In the genomic region with DNA sequence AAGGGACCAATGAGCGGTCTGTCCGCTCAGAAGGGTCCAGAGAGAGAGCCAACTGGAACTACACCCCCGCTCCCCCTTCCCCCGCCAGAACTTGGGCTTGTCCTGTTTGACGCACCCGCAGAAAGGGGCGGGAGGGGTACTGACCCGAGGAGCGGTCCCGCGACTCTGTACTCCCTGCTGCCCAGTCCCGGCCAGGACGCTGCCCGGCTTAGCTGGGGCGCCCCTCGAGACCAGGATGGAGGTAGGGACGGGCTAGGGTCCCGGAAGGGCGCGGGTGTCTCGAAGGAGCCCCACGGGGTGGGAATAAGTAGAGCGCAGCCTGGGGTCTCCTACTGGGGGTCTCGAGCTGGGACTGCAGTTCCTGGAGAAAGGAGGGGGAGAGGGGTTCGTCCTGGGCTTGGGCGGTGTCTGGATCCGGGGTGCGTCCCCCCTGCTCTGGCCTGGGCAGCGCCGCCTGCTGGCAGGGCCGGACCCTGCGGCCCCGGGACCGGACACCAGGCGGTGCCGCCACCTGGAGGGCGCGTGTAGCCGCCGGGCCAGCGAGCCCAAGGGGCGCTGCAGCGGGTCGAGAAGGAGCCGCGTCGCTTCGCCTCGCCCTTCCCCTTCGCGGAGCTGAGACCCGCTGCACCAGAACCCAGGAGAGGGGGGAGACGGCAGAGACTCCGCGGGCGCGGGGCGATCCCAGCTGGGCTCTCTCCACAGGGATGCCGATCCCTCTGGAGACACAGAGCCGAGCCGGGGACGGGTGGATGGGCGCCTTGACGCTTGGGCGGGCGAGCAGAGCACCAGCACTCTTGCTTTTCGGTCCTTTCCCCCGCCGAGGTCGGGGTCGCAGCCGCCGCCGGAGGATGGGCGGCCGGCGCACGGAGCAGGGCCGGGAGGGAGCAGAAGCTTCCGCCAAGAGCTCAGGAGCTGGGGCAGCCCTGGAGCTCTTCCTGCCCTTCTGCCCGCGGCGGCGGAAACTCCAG, we compare ENCODE assay signal across 1 cellular context.
TF ChIP-seq lines count a peak whose summit lies in the region.

No MANE protein-coding gene starts in this region.

TF ChIP-seq in HEK293, 187 proteins besides CTCF, POLR2A, EP300 and RAD21 (continued from another document and continues in another):
- TF ChIP-seq, protein P1, sequence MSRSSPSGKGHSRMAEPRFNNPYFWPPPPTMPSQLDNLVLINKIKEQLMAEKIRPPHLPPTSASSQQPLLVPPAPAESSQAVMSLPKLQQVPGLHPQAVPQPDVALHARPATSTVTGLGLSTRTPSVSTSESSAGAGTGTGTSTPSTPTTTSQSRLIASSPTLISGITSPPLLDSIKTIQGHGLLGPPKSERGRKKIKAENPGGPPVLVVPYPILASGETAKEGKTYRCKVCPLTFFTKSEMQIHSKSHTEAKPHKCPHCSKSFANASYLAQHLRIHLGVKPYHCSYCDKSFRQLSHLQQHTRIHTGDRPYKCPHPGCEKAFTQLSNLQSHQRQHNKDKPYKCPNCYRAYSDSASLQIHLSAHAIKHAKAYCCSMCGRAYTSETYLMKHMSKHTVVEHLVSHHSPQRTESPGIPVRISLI (tag by site-specific recombination; IDR thresholded peaks at IDR 0.05): no peak
- no peak for TF ChIP-seq ZNF16 (tag by site-specific recombination; IDR thresholded peaks at IDR 0.05; ENCODE audit: low read depth)
- TF ChIP-seq ZSCAN16 (tag by site-specific recombination; IDR thresholded peaks at IDR 0.05): 0 out of 2 replicates have a peak, but pooled peaks have one; percentile 17
- TF ChIP-seq ZSCAN23 (tag by site-specific recombination; IDR thresholded peaks at IDR 0.05): no peak; the same call in 1 of the 2 replicates
- TF ChIP-seq ZNF660 (tag by site-specific recombination; IDR thresholded peaks at IDR 0.05): peak; percentile 97
- TF ChIP-seq, protein P2, sequence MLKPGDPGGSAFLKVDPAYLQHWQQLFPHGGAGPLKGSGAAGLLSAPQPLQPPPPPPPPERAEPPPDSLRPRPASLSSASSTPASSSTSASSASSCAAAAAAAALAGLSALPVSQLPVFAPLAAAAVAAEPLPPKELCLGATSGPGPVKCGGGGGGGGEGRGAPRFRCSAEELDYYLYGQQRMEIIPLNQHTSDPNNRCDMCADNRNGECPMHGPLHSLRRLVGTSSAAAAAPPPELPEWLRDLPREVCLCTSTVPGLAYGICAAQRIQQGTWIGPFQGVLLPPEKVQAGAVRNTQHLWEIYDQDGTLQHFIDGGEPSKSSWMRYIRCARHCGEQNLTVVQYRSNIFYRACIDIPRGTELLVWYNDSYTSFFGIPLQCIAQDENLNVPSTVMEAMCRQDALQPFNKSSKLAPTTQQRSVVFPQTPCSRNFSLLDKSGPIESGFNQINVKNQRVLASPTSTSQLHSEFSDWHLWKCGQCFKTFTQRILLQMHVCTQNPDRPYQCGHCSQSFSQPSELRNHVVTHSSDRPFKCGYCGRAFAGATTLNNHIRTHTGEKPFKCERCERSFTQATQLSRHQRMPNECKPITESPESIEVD (tag by site-specific recombination; IDR thresholded peaks at IDR 0.05): no peak
- TF ChIP-seq OVOL3 (tag by site-specific recombination; IDR thresholded peaks at IDR 0.05): no peak
- no peak for TF ChIP-seq ZNF354C (tag by site-specific recombination; IDR thresholded peaks at IDR 0.05; ENCODE audit: borderline replicate concordance, low read depth)
- no peak for TF ChIP-seq ZNF560 (tag by site-specific recombination; IDR thresholded peaks at IDR 0.05; ENCODE audit: borderline replicate concordance)
- TF ChIP-seq, protein P3, sequence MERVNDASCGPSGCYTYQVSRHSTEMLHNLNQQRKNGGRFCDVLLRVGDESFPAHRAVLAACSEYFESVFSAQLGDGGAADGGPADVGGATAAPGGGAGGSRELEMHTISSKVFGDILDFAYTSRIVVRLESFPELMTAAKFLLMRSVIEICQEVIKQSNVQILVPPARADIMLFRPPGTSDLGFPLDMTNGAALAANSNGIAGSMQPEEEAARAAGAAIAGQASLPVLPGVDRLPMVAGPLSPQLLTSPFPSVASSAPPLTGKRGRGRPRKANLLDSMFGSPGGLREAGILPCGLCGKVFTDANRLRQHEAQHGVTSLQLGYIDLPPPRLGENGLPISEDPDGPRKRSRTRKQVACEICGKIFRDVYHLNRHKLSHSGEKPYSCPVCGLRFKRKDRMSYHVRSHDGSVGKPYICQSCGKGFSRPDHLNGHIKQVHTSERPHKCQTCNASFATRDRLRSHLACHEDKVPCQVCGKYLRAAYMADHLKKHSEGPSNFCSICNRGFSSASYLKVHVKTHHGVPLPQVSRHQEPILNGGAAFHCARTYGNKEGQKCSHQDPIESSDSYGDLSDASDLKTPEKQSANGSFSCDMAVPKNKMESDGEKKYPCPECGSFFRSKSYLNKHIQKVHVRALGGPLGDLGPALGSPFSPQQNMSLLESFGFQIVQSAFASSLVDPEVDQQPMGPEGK (tag by site-specific recombination; IDR thresholded peaks at IDR 0.05): peak; percentile 84
- peak; percentile 42 for TF ChIP-seq ZFP69B (tag by site-specific recombination; IDR thresholded peaks at IDR 0.05)
- TF ChIP-seq ZNF670 (tag by site-specific recombination; IDR thresholded peaks at IDR 0.05; ENCODE audit: low read depth): no peak
- TF ChIP-seq ZNF140 (tag by site-specific recombination; IDR thresholded peaks at IDR 0.05): no peak
- no peak for TF ChIP-seq ZNF792 (tag by site-specific recombination; IDR thresholded peaks at IDR 0.05)
- TF ChIP-seq, protein P4, sequence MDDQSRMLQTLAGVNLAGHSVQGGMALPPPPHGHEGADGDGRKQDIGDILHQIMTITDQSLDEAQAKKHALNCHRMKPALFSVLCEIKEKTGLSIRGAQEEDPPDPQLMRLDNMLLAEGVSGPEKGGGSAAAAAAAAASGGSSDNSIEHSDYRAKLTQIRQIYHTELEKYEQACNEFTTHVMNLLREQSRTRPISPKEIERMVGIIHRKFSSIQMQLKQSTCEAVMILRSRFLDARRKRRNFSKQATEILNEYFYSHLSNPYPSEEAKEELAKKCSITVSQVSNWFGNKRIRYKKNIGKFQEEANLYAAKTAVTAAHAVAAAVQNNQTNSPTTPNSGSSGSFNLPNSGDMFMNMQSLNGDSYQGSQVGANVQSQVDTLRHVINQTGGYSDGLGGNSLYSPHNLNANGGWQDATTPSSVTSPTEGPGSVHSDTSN (CRISPR knock-in tag; IDR thresholded peaks at IDR 0.05): peak; percentile 40; the same call in 1 of the 2 replicates
- TF ChIP-seq, protein P5, sequence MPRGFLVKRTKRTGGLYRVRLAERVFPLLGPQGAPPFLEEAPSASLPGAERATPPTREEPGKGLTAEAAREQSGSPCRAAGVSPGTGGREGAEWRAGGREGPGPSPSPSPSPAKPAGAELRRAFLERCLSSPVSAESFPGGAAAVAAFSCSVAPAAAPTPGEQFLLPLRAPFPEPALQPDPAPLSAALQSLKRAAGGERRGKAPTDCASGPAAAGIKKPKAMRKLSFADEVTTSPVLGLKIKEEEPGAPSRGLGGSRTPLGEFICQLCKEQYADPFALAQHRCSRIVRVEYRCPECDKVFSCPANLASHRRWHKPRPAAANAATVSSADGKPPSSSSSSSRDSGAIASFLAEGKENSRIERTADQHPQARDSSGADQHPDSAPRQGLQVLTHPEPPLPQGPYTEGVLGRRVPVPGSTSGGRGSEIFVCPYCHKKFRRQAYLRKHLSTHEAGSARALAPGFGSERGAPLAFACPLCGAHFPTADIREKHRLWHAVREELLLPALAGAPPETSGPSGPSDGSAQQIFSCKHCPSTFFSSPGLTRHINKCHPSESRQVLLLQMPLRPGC (tag by site-specific recombination; IDR thresholded peaks at IDR 0.05): no peak; the same call in 1 of the 2 replicates
- TF ChIP-seq, protein P6, sequence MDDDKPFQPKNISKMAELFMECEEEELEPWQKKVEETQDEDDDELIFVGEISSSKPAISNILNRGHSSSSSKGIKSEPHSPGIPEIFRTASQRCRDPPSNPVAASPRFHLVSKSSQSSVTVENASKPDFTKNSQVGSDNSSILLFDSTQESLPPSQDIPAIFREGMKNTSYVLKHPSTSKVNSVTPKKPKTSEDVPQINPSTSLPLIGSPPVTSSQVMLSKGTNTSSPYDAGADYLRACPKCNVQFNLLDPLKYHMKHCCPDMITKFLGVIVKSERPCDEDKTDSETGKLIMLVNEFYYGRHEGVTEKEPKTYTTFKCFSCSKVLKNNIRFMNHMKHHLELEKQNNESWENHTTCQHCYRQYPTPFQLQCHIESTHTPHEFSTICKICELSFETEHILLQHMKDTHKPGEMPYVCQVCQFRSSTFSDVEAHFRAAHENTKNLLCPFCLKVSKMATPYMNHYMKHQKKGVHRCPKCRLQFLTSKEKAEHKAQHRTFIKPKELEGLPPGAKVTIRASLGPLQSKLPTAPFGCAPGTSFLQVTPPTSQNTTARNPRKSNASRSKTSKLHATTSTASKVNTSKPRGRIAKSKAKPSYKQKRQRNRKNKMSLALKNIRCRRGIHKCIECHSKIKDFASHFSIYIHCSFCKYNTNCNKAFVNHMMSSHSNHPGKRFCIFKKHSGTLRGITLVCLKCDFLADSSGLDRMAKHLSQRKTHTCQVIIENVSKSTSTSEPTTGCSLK (tag by site-specific recombination; IDR thresholded peaks at IDR 0.05): no peak
- TF ChIP-seq ZNF707 (tag by site-specific recombination; IDR thresholded peaks at IDR 0.05): no peak
- no peak for TF ChIP-seq BCL11B (tag by site-specific recombination; IDR thresholded peaks at IDR 0.05; ENCODE audit: low read depth)
- TF ChIP-seq, protein P7, sequence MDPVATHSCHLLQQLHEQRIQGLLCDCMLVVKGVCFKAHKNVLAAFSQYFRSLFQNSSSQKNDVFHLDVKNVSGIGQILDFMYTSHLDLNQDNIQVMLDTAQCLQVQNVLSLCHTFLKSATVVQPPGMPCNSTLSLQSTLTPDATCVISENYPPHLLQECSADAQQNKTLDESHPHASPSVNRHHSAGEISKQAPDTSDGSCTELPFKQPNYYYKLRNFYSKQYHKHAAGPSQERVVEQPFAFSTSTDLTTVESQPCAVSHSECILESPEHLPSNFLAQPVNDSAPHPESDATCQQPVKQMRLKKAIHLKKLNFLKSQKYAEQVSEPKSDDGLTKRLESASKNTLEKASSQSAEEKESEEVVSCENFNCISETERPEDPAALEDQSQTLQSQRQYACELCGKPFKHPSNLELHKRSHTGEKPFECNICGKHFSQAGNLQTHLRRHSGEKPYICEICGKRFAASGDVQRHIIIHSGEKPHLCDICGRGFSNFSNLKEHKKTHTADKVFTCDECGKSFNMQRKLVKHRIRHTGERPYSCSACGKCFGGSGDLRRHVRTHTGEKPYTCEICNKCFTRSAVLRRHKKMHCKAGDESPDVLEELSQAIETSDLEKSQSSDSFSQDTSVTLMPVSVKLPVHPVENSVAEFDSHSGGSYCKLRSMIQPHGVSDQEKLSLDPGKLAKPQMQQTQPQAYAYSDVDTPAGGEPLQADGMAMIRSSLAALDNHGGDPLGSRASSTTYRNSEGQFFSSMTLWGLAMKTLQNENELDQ (tag by site-specific recombination; IDR thresholded peaks at IDR 0.05; ENCODE audit: low read depth): no peak
- TF ChIP-seq ZNF248 (tag by site-specific recombination; IDR thresholded peaks at IDR 0.05): no peak
- TF ChIP-seq ZNF626 (tag by site-specific recombination; IDR thresholded peaks at IDR 0.05): no peak
- no peak for TF ChIP-seq ZFP37 (tag by site-specific recombination; IDR thresholded peaks at IDR 0.05)
- TF ChIP-seq ZNF549 (tag by site-specific recombination; IDR thresholded peaks at IDR 0.05): no peak
- peak; percentile 88 for TF ChIP-seq GLIS2 (tag by site-specific recombination; IDR thresholded peaks at IDR 0.05)
- no peak for TF ChIP-seq ZNF114 (tag by site-specific recombination; IDR thresholded peaks at IDR 0.05)
- no peak for TF ChIP-seq ZNF830 (tag by site-specific recombination; IDR thresholded peaks at IDR 0.05; ENCODE audit: low read depth)
- no peak for TF ChIP-seq ZNF394 (tag by site-specific recombination; IDR thresholded peaks at IDR 0.05; ENCODE audit: borderline replicate concordance)
- TF ChIP-seq ZNF174 (tag by site-specific recombination; IDR thresholded peaks at IDR 0.05): no peak
- no peak for TF ChIP-seq ZNF202 (tag by site-specific recombination; IDR thresholded peaks at IDR 0.05; ENCODE audit: borderline replicate concordance)
- TF ChIP-seq ZNF302 (tag by site-specific recombination; IDR thresholded peaks at IDR 0.05; ENCODE audit: low read depth): no peak
- TF ChIP-seq ZNF292 (tag by site-specific recombination; IDR thresholded peaks at IDR 0.05; ENCODE audit: borderline replicate concordance, low read depth): no peak
- TF ChIP-seq ZNF837 (tag by site-specific recombination; IDR thresholded peaks at IDR 0.05): no peak
- no peak for TF ChIP-seq ZNF555 (tag by site-specific recombination; conservative IDR thresholded peaks at IDR 0.05)
- no peak for TF ChIP-seq ZFP3 (tag by site-specific recombination; IDR thresholded peaks at IDR 0.05; ENCODE audit: low read depth)
- peak; percentile 63; the same call in 1 of the 2 replicates for TF ChIP-seq ZNF184 (tag by site-specific recombination; IDR thresholded peaks at IDR 0.05)
- TF ChIP-seq, protein P8, sequence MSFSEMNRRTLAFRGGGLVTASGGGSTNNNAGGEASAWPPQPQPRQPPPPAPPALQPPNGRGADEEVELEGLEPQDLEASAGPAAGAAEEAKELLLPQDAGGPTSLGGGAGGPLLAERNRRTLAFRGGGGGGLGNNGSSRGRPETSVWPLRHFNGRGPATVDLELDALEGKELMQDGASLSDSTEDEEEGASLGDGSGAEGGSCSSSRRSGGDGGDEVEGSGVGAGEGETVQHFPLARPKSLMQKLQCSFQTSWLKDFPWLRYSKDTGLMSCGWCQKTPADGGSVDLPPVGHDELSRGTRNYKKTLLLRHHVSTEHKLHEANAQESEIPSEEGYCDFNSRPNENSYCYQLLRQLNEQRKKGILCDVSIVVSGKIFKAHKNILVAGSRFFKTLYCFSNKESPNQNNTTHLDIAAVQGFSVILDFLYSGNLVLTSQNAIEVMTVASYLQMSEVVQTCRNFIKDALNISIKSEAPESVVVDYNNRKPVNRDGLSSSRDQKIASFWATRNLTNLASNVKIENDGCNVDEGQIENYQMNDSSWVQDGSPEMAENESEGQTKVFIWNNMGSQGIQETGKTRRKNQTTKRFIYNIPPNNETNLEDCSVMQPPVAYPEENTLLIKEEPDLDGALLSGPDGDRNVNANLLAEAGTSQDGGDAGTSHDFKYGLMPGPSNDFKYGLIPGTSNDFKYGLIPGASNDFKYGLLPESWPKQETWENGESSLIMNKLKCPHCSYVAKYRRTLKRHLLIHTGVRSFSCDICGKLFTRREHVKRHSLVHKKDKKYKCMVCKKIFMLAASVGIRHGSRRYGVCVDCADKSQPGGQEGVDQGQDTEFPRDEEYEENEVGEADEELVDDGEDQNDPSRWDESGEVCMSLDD (tag by site-specific recombination; IDR thresholded peaks at IDR 0.05): peak; percentile 99
- no peak for TF ChIP-seq ZNF571 (tag by site-specific recombination; IDR thresholded peaks at IDR 0.05)
- TF ChIP-seq, protein P9, sequence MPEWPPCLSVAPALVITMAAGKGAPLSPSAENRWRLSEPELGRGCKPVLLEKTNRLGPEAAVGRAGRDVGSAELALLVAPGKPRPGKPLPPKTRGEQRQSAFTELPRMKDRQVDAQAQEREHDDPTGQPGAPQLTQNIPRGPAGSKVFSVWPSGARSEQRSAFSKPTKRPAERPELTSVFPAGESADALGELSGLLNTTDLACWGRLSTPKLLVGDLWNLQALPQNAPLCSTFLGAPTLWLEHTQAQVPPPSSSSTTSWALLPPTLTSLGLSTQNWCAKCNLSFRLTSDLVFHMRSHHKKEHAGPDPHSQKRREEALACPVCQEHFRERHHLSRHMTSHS (tag by site-specific recombination; IDR thresholded peaks at IDR 0.05): no peak
- TF ChIP-seq ZNF548 (tag by site-specific recombination; IDR thresholded peaks at IDR 0.05): no peak
- TF ChIP-seq MEIS1 (CRISPR knock-in tag; IDR thresholded peaks at IDR 0.05; ENCODE audit: borderline replicate concordance): no peak
